In genomic region chr12:47303207-47303606, GRCh38 we compare ENCODE assay signal across 15 cellular contexts.
DNase-seq lines count a peak whose midpoint lies in the region; ATAC-seq and TF ChIP-seq lines count a peak whose summit lies in the region.
"Had no signal": no experiment of that assay in that cellular context is flagged by ENCODE, and none has a peak within 500 bp of the region (broad histone marks: within the 10 kb centered on the region; RNA-seq: fewer than 3 reads in every experiment).

No MANE protein-coding gene starts in this region.

- peak overlapping the region; percentile 58 for H3K27ac ChIP-seq in RWPE1
- H3K27ac ChIP-seq: body of pancreas had no signal

- no peak for TF ChIP-seq CTCF in RWPE1 (conservative IDR thresholded peaks at IDR 0.05; ENCODE audit: low read depth)

- peaks cover 10% of the 10 kb centered on the region for H3K9me3 Mint-ChIP-seq in activated naive CD4-positive, alpha-beta T cell treated with anti-CD3 and anti-CD28 coated beads, Interleukin-2, amount 50 U/mL, for 24 hours
- no peaks in the 10 kb centered on the region for H3K9me3 Mint-ChIP-seq in dendritic cell treated with granulocyte-macrophage colony-stimulating factor and Interleukin-4, amounts not matched to agents 40 ng/mL and 50 ng/mL, for 4 days
- H3K9me3 Mint-ChIP-seq in stimulated activated effector memory CD8-positive, alpha-beta T cell treated with anti-CD3 and anti-CD28 coated beads, Interleukin-12 subunit alpha, Interleukin-12 subunit beta, amount 100 ng/mL, for 72 hours = no peaks in the 10 kb centered on the region
- H3K9me3 Mint-ChIP-seq: effector memory CD8-positive, alpha-beta T cell had no signal

- H3K27me3 Mint-ChIP-seq in activated naive CD4-positive, alpha-beta T cell treated with anti-CD3 and anti-CD28 coated beads, Interleukin-2, amount 50 U/mL, for 24 hours = no peaks in the 10 kb centered on the region
- peaks cover 11% of the 10 kb centered on the region for H3K27me3 Mint-ChIP-seq in dendritic cell treated with granulocyte-macrophage colony-stimulating factor and Interleukin-4, amounts not matched to agents 40 ng/mL and 50 ng/mL, for 4 days
- H3K27me3 Mint-ChIP-seq: effector memory CD8-positive, alpha-beta T cell had no signal

- POLR2A ChIA-PET in RWPE1 (lab: Yijun Ruan, JAX; ENCODE audit: low non-redundant PET) = no interaction called here

- no peak for ATAC-seq in stimulated activated effector memory CD8-positive, alpha-beta T cell treated with anti-CD3 and anti-CD28 coated beads, Interleukin-12 subunit alpha, Interleukin-12 subunit beta, amount 100 ng/mL, for 72 hours
- ATAC-seq in GM21619 (IDR thresholded peaks at IDR 0.05; ENCODE audit: unreplicated experiment) = no peak
- ATAC-seq: body of pancreas; effector memory CD8-positive, alpha-beta T cell had no signal

- intact Hi-C loops in dendritic cell treated with granulocyte-macrophage colony-stimulating factor and Interleukin-4, amounts not matched to agents 40 ng/mL and 50 ng/mL, for 4 days (cut with micrococcal nuclease) = loop anchor here (10.0 kb wide), 1 partner anchor 78 kb away; no protein-coding TSS in a partner anchor

- CTCF ChIA-PET in RWPE1 (lab: Yijun Ruan, JAX) = no interaction called here

- peaks cover 42% of the 10 kb centered on the region for H3K36me3 Mint-ChIP-seq in activated naive CD4-positive, alpha-beta T cell treated with anti-CD3 and anti-CD28 coated beads, Interleukin-2, amount 50 U/mL, for 24 hours
- no peaks in the 10 kb centered on the region for H3K36me3 Mint-ChIP-seq in dendritic cell treated with granulocyte-macrophage colony-stimulating factor and Interleukin-4, amounts not matched to agents 40 ng/mL and 50 ng/mL, for 4 days (ENCODE audit: low read depth)
- H3K36me3 Mint-ChIP-seq in stimulated activated effector memory CD8-positive, alpha-beta T cell treated with anti-CD3 and anti-CD28 coated beads, Interleukin-12 subunit alpha, Interleukin-12 subunit beta, amount 100 ng/mL, for 72 hours = no peaks in the 10 kb centered on the region

- no peak for DNase-seq in activated naive CD4-positive, alpha-beta T cell treated with anti-CD3 and anti-CD28 coated beads, Interleukin-2, amount 50 U/mL, for 16 hours
- DNase-seq in RWPE1 (ENCODE audit: low spot score) = no peak
- DNase-seq in stimulated activated effector memory CD8-positive, alpha-beta T cell treated with anti-CD3 and anti-CD28 coated beads, Interleukin-12 subunit alpha, Interleukin-12 subunit beta, amount 100 ng/mL, for 72 hours (ENCODE audit: low spot score in 2 of 2) = no peak
- DNase-seq in nucleus accumbens (lab: John Stamatoyannopoulos, UW) = no peak
- DNase-seq in cerebellum (ENCODE audit: low spot score) = no peak
- DNase-seq: activated T-cell treated with anti-CD3 and anti-CD28 coated beads for 4 hours; body of pancreas; effector memory CD8-positive, alpha-beta T cell; foreskin fibroblast; H7; KBM-7; NCI-H1105 treated with DMSO at 0.1 percent for 48 hours had no signal

- H3K4me3 Mint-ChIP-seq in activated naive CD4-positive, alpha-beta T cell treated with anti-CD3 and anti-CD28 coated beads, Interleukin-2, amount 50 U/mL, for 24 hours = peak overlapping the region; percentile 19
- no peak overlapping the region for H3K4me3 Mint-ChIP-seq in dendritic cell treated with granulocyte-macrophage colony-stimulating factor and Interleukin-4, amounts not matched to agents 40 ng/mL and 50 ng/mL, for 4 days
- H3K4me3 Mint-ChIP-seq in stimulated activated effector memory CD8-positive, alpha-beta T cell treated with anti-CD3 and anti-CD28 coated beads, Interleukin-12 subunit alpha, Interleukin-12 subunit beta, amount 100 ng/mL, for 72 hours = no peak overlapping the region
- H3K4me3 Mint-ChIP-seq: effector memory CD8-positive, alpha-beta T cell had no signal

- H3K27ac Mint-ChIP-seq in activated naive CD4-positive, alpha-beta T cell treated with anti-CD3 and anti-CD28 coated beads, Interleukin-2, amount 50 U/mL, for 24 hours = peak overlapping the region; percentile 87
- peak overlapping the region; percentile 8 for H3K27ac Mint-ChIP-seq in dendritic cell treated with granulocyte-macrophage colony-stimulating factor and Interleukin-4, amounts not matched to agents 40 ng/mL and 50 ng/mL, for 4 days
- peak overlapping the region; percentile 73 for H3K27ac Mint-ChIP-seq in stimulated activated effector memory CD8-positive, alpha-beta T cell treated with anti-CD3 and anti-CD28 coated beads, Interleukin-12 subunit alpha, Interleukin-12 subunit beta, amount 100 ng/mL, for 72 hours

- peaks cover 75% of the 10 kb centered on the region for H3K4me1 Mint-ChIP-seq in activated naive CD4-positive, alpha-beta T cell treated with anti-CD3 and anti-CD28 coated beads, Interleukin-2, amount 50 U/mL, for 24 hours
- peaks cover 21% of the 10 kb centered on the region for H3K4me1 Mint-ChIP-seq in dendritic cell treated with granulocyte-macrophage colony-stimulating factor and Interleukin-4, amounts not matched to agents 40 ng/mL and 50 ng/mL, for 4 days (ENCODE audit: low read depth)
- H3K4me1 Mint-ChIP-seq in stimulated activated effector memory CD8-positive, alpha-beta T cell treated with anti-CD3 and anti-CD28 coated beads, Interleukin-12 subunit alpha, Interleukin-12 subunit beta, amount 100 ng/mL, for 72 hours = peaks cover 50% of the 10 kb centered on the region

Comparison
In these comparisons a context has a peak if more than half of its experiments do, and no peak if none do; other contexts are left out.
1. H3K27ac Mint-ChIP-seq: peak in every context shown above with its lines; median percentile 87 in activated naive CD4-positive, alpha-beta T cell treated with anti-CD3 and anti-CD28 coated beads, Interleukin-2, amount 50 U/mL, for 24 hours; 73 in stimulated activated effector memory CD8-positive, alpha-beta T cell treated with anti-CD3 and anti-CD28 coated beads, Interleukin-12 subunit alpha, Interleukin-12 subunit beta, amount 100 ng/mL, for 72 hours; 8 in dendritic cell treated with granulocyte-macrophage colony-stimulating factor and Interleukin-4, amounts not matched to agents 40 ng/mL and 50 ng/mL, for 4 days.